1 cellular context compared by ENCODE assay signal in the genomic region with DNA sequence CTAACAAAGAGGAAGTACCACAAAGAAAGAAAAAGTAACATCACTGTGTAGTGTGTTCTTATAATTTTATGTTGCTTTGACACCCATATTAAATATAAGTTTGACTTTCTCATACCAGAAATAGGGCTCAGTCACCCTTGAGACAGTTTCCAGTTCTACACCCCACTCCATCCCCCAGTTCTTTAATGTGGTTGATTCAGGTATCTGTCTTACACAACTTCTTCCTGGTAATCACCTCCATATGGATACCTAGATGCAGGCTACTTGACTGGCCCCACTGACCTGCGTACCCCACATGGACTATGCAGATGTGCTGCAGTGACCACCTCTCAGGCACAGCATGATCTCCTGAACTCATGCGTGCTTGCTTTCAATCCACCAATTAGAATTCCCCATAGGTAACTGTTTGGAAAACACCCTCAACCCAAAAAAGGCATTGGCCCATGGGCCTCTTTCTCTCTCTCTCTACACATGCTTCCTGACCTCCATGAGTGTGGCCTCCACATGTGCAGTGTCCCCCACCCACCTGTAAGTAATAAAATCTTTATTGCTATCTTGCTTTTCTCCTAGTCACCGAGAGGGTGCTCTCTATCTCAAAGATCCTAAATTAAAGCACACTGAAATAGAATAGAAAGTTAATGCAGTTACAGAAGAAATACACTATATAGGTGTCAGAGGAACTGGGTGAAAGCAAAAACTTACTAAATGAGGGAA.
TF ChIP-seq lines count a peak whose summit lies in the region.

No MANE protein-coding gene starts in this region.

TF ChIP-seq in HCT116, 20 proteins besides CTCF, POLR2A, EP300 and RAD21 (continued from another document):
- TF ChIP-seq POLR2AphosphoS5 (IDR thresholded peaks at IDR 0.05; ENCODE audit: low read depth, low read length) (no peak), SRF (IDR thresholded peaks at IDR 0.05; ENCODE audit: low read depth) (no peak), YY1 (IDR thresholded peaks at IDR 0.05; ENCODE audit: extremely low read depth, insufficient replicate concordance, low read depth, low read length) (no peak), ELF1 (IDR thresholded peaks at IDR 0.05; ENCODE audit: borderline replicate concordance, low read depth) (no peak), TCF7L2 (IDR thresholded peaks at IDR 0.05; ENCODE audit: borderline replicate concordance, extremely low read depth, insufficient read depth, insufficient read length) (no peak)
- TF ChIP-seq, protein P1, sequence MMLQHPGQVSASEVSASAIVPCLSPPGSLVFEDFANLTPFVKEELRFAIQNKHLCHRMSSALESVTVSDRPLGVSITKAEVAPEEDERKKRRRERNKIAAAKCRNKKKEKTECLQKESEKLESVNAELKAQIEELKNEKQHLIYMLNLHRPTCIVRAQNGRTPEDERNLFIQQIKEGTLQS (IDR thresholded peaks at IDR 0.05): no peak
- TF ChIP-seq, protein P2, sequence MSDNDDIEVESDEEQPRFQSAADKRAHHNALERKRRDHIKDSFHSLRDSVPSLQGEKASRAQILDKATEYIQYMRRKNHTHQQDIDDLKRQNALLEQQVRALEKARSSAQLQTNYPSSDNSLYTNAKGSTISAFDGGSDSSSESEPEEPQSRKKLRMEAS (IDR thresholded peaks at IDR 0.05): no peak
